8 cellular contexts compared by ENCODE assay signal in the genomic region with DNA sequence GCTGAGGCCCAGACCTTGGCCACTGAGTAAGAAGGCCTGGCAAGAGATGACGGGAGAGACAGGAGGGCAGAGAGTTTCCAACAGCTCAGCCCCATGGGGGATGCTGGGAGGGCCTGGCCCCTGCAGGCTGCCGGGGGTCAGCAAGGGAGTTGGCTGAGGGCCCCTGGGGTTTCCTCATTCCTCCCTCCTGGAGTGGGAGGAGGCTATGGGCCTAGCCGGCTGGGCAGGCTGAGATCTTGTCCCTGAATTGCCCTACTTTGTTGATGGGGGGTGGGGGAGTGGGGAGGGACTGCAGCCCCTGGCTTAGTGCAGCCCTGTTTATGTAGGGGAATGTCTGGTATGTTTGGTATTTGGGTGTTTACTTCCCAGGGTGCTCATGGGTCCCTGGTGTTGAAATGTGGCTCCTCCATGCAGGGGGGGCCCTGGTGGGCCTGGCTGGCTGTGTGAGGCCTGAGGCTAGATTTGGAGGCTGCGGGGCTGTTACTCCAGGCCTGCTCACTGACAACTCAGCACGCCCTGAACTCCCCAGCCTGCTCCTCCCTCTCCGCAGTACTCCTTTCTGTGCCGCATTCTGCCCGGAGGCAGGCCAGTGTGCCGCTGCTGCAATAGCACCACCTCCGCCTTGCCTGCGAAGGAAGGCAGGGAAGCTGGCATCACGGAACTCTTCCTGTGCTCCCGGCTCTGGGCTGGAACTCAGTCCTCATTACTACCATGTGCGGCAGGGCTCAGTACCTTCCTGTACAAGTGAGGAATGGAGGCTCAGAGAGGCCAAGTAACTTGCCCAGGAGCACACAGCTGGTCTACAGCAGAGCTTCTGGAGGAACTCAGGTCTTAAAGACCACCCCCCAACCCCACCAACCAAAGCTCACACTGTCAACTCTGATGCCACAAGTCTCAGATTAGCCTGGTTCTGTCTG. TPM values are rescaled to one million over a fixed set of nuclear protein-coding genes. Genes with fewer than 3 reads are reported as not detected.
A peak's percentile ranks its signal among the peaks of the same experiment; 100 is the strongest.
DNase-seq lines count a peak whose midpoint lies in the region; ATAC-seq and TF ChIP-seq lines count a peak whose summit lies in the region.

No MANE protein-coding gene starts in this region.

- H3K27me3 ChIP-seq in Peyer's patch (no peaks in the 10 kb centered on the region), neuron (ENCODE audit: insufficient read depth, low read length) (no peaks in the 10 kb centered on the region)

- H3K27ac ChIP-seq in Peyer's patch: peak overlapping the region; percentile 51 to 77 (median 62)

- no peak for TF ChIP-seq POLR2A in Peyer's patch (IDR thresholded peaks at IDR 0.05)

- no peak for ATAC-seq in GM21737 (IDR thresholded peaks at IDR 0.05; ENCODE audit: unreplicated experiment)
- ATAC-seq in HG02970 (IDR thresholded peaks at IDR 0.05; ENCODE audit: low FRiP score, unreplicated experiment): no peak
- no peak for ATAC-seq in GM21717 (IDR thresholded peaks at IDR 0.05; ENCODE audit: unreplicated experiment)

- TF ChIP-seq CTCF in AG10803 (conservative IDR thresholded peaks at IDR 0.05; ENCODE audit: low read length) (no peak; the same call in 1 of the 2 replicates), Peyer's patch (IDR thresholded peaks at IDR 0.05) (no peak), fibroblast of pulmonary artery (IDR thresholded peaks at IDR 0.05; ENCODE audit: low read length, missing control alignments) (no peak)

- peaks cover 0 to 82% (median 8%) of the 10 kb centered on the region in 4 donors for H3K4me1 ChIP-seq in Peyer's patch
- peaks cover 35% of the 10 kb centered on the region for H3K4me1 ChIP-seq in neuron (ENCODE audit: insufficient read depth, low read length)

- peak; percentile 97 for DNase-seq in AG10803 (ENCODE audit: low read depth)
- DNase-seq in Peyer's patch: no peak
- DNase-seq in fibroblast of pulmonary artery (ENCODE audit: low read depth): peak; percentile 88
- DNase-seq in NCI-H2171 (lab: John Stamatoyannopoulos, UW): no peak

- H3K4me3 ChIP-seq in AG10803 (ENCODE audit: low read length) (peak overlapping the region; percentile 20), Peyer's patch (no peak overlapping the region), fibroblast of pulmonary artery (replicated peaks; ENCODE audit: low read depth, low read length) (no peak overlapping the region), neuron (ENCODE audit: low read length) (no peak overlapping the region)

- H3K9me3 ChIP-seq in Peyer's patch (no peaks in the 10 kb centered on the region), neuron (ENCODE audit: low read length) (no peaks in the 10 kb centered on the region)

- peak overlapping the region; percentile 19 for H2AFZ ChIP-seq in neuron (ENCODE audit: low read depth, low read length)

- H3K36me3 ChIP-seq in Peyer's patch (peaks cover 0 to 3% (median 0%) of the 10 kb centered on the region in 3 donors), neuron (ENCODE audit: insufficient read depth, low read length) (no peaks in the 10 kb centered on the region)

RNA-seq across cellular contexts. Expression of a gene that starts 25.3 kb away (rescaled TPM):
- 100 to 1,000 TPM in 1 of 4 donors, 10 to 100 TPM in 3; 56.7 to 111 (median 67.2) TPM for total RNA-seq in Peyer's patch

Comparison
In these comparisons a context has a peak if more than half of its experiments do, and no peak if none do; other contexts are left out.
1. DNase-seq: peak in AG10803 (single experiment) and fibroblast of pulmonary artery (single experiment); none in Peyer's patch (0 of 3) and NCI-H2171 (single experiment).